Comparison of ENCODE assay signal across 1 cellular context in genomic region chr20:10370091-10370887, GRCh38.
TF ChIP-seq lines count a peak whose summit lies in the region.

No MANE protein-coding gene starts in this region.

TF ChIP-seq in HepG2, 621 proteins besides CTCF, POLR2A, EP300 and RAD21 (continued from another document and continues in another):
- TF ChIP-seq TFDP2 (CRISPR knock-in tag; IDR thresholded peaks at IDR 0.05) (peak; percentile 29; the same call in 1 of the 2 replicates), MLLT10 (CRISPR knock-in tag; IDR thresholded peaks at IDR 0.05) (no peak), ZNF282 (IDR thresholded peaks at IDR 0.05; ENCODE audit: partially characterized antibody) (no peak), STAT6 (CRISPR knock-in tag; IDR thresholded peaks at IDR 0.05; ENCODE audit: borderline replicate concordance) (peak; percentile 64; the same call in 1 of the 2 replicates), AHR (CRISPR knock-in tag; IDR thresholded peaks at IDR 0.05) (no peak), NFIB (CRISPR knock-in tag; IDR thresholded peaks at IDR 0.05; ENCODE audit: borderline replicate concordance) (no peak), SRSF1 (optimal IDR thresholded peaks at IDR 0.05; ENCODE audit: low read depth, low read length) (no peak), ZNF362 (CRISPR knock-in tag; IDR thresholded peaks at IDR 0.05; ENCODE audit: borderline replicate concordance) (peak; percentile 57; the same call in 1 of the 2 replicates), ZNF34 (CRISPR knock-in tag; IDR thresholded peaks at IDR 0.05; ENCODE audit: borderline replicate concordance) (no peak), GLMP (CRISPR knock-in tag; IDR thresholded peaks at IDR 0.05; ENCODE audit: borderline replicate concordance) (no peak), SP1 (IDR thresholded peaks at IDR 0.05) (no peak), SP1 (CRISPR knock-in tag; IDR thresholded peaks at IDR 0.05) (no peak), PLRG1 (conservative IDR thresholded peaks at IDR 0.05) (no peak), HIVEP1 (CRISPR knock-in tag; IDR thresholded peaks at IDR 0.05) (no peak), ZBTB2 (CRISPR knock-in tag; IDR thresholded peaks at IDR 0.05; ENCODE audit: low read depth) (no peak), HES4 (CRISPR knock-in tag; IDR thresholded peaks at IDR 0.05; ENCODE audit: borderline replicate concordance) (no peak), ZNF770 (CRISPR knock-in tag; IDR thresholded peaks at IDR 0.05) (no peak), NR2F6 (IDR thresholded peaks at IDR 0.05) (peak; percentile 89), NR2F6 (CRISPR knock-in tag; IDR thresholded peaks at IDR 0.05) (peak; percentile 85), GZF1 (CRISPR knock-in tag; IDR thresholded peaks at IDR 0.05) (no peak), FOXP1 (IDR thresholded peaks at IDR 0.05) (0 out of 2 replicates have a peak, but pooled peaks have one; percentile 6), FOXP1 (CRISPR knock-in tag; IDR thresholded peaks at IDR 0.05) (peak; percentile 85; the same call in 1 of the 2 replicates), GABPA (IDR thresholded peaks at IDR 0.05; ENCODE audit: low read depth, low read length) (no peak), GABPA (CRISPR knock-in tag; IDR thresholded peaks at IDR 0.05; ENCODE audit: low read depth) (peak; percentile 33; the same call in 1 of the 2 replicates), ZNF138 (CRISPR knock-in tag; IDR thresholded peaks at IDR 0.05; ENCODE audit: low read depth) (no peak), SIX1 (CRISPR knock-in tag; IDR thresholded peaks at IDR 0.05; ENCODE audit: borderline replicate concordance) (peak; percentile 92), ZNF564 (CRISPR knock-in tag; IDR thresholded peaks at IDR 0.05) (no peak), POLR2AphosphoS5 (IDR thresholded peaks at IDR 0.05; ENCODE audit: low read depth, low read length) (no peak; the same call in 1 of the 2 replicates), ATF7-NPFF (CRISPR knock-in tag; IDR thresholded peaks at IDR 0.05; ENCODE audit: low read depth) (no peak; the same call in 1 of the 2 replicates), SOX6 (IDR thresholded peaks at IDR 0.05) (no peak), SOX6 (CRISPR knock-in tag; IDR thresholded peaks at IDR 0.05) (peak; percentile 98), PRDM4 (CRISPR knock-in tag; IDR thresholded peaks at IDR 0.05; ENCODE audit: borderline replicate concordance) (0 out of 2 replicates have a peak, but pooled peaks have one; percentile 50), ZNF670 (CRISPR knock-in tag; IDR thresholded peaks at IDR 0.05; ENCODE audit: borderline replicate concordance) (0 out of 2 replicates have a peak, but pooled peaks have one; percentile 19), ZNF225 (CRISPR knock-in tag; IDR thresholded peaks at IDR 0.05) (no peak), ZNF234 (CRISPR knock-in tag; conservative IDR thresholded peaks at IDR 0.05) (no peak), TEAD2 (CRISPR knock-in tag; IDR thresholded peaks at IDR 0.05) (no peak), BRF2 (CRISPR knock-in tag; IDR thresholded peaks at IDR 0.05) (no peak), TCF7L2 (IDR thresholded peaks at IDR 0.05; ENCODE audit: low read depth, low read length) (peak; percentile 99), HINFP (CRISPR knock-in tag; IDR thresholded peaks at IDR 0.05; ENCODE audit: low read depth) (no peak), HNF1A (IDR thresholded peaks at IDR 0.05; ENCODE audit: low read depth) (peak; percentile 98), HNF1A (CRISPR knock-in tag; IDR thresholded peaks at IDR 0.05; ENCODE audit: borderline replicate concordance) (peak; percentile 97), RFXAP (CRISPR knock-in tag; IDR thresholded peaks at IDR 0.05; ENCODE audit: borderline replicate concordance) (peak; percentile 97; the same call in 1 of the 2 replicates)
